ENCODE assay signal across 30 cellular contexts in genomic region chr11:1090600-1091331, GRCh38. TPM values are rescaled to one million over a fixed set of nuclear protein-coding genes. Genes with fewer than 3 reads are reported as not detected.
"Had no signal": no experiment of that assay in that cellular context is flagged by ENCODE, and none has a peak within 500 bp of the region (broad histone marks: within the 10 kb centered on the region; RNA-seq: fewer than 3 reads in every experiment).

No MANE protein-coding gene starts in this region.

- DNase-seq: activated CD4-positive, alpha-beta memory T cell treated with anti-CD3 and anti-CD28 coated beads, Interleukin-2, amount 10 ng/mL, durations not matched to agents 7 days and 5 days; activated CD4-positive, alpha-beta T cell treated with anti-CD3 and anti-CD28 coated beads, Interleukin-2, amount 10 ng/mL, durations not matched to agents 24 days and 14 days; activated gamma-delta T cell treated with Interleukin-2 at 50 U/mL for 16 hours; brain microvascular endothelial cell; colonic mucosa; effector memory CD8-positive, alpha-beta T cell; foreskin melanocyte; immature natural killer cell; kidney glomerular epithelial cell; mesenchymal stem cell; nephron progenitor cell; occipital lobe; stimulated activated CD4-positive, alpha-beta T cell treated with anti-CD3 and anti-CD28 coated beads, Interleukin-4, amount 100 ng/mL, for 4 hours; stomach had no signal

- H3K27me3 ChIP-seq: ascending aorta, brain microvascular endothelial cell, colonic mucosa, dorsolateral prefrontal cortex, hepatocyte, tibial nerve, vagina had no signal

- H3K27ac ChIP-seq: ascending aorta, brain microvascular endothelial cell, colonic mucosa, dorsolateral prefrontal cortex, hepatocyte, stomach, suprapubic skin, tibial nerve, vagina, VCaP had no signal

- H3K4me2 ChIP-seq: hepatocyte had no signal

- H2AFZ ChIP-seq: hepatocyte had no signal

- H3K4me3 Mint-ChIP-seq: activated CD4-positive, alpha-beta memory T cell treated with anti-CD3 and anti-CD28 coated beads, Interleukin-2, amount 10 ng/mL, durations not matched to agents 7 days and 5 days; activated CD4-positive, alpha-beta T cell treated with anti-CD3 and anti-CD28 coated beads, Interleukin-2, amount 10 ng/mL, durations not matched to agents 24 days and 14 days; activated naive CD4-positive, alpha-beta T cell treated with anti-CD3 and anti-CD28 coated beads, Interleukin-2, amount 50 U/mL, for 24 hours; activated T-helper 1 cell treated with anti-CD3 and anti-CD28 coated beads, Interleukin-12 subunit alpha, Interleukin-12 subunit beta, Interleukin-2, Interleukin-4 antibody, amounts not matched to agents 30 ng/mL and 10 ng/mL and 1 ng/mL, durations not matched to agents 14 hours and 24 hours and 36 hours; central memory CD8-positive, alpha-beta T cell; effector memory CD8-positive, alpha-beta T cell; immature natural killer cell; nephron progenitor cell had no signal

- H3K27me3 Mint-ChIP-seq: activated CD4-positive, alpha-beta memory T cell treated with anti-CD3 and anti-CD28 coated beads, Interleukin-2, amount 10 ng/mL, durations not matched to agents 7 days and 5 days; activated CD4-positive, alpha-beta T cell treated with anti-CD3 and anti-CD28 coated beads, Interleukin-2, amount 10 ng/mL, durations not matched to agents 24 days and 14 days; activated naive CD4-positive, alpha-beta T cell treated with anti-CD3 and anti-CD28 coated beads, Interleukin-2, amount 50 U/mL, for 24 hours; central memory CD8-positive, alpha-beta T cell; effector memory CD8-positive, alpha-beta T cell had no signal

- H3K4me1 ChIP-seq: ascending aorta, colonic mucosa, stomach, suprapubic skin, tibial nerve, vagina had no signal

- ATAC-seq: activated CD4-positive, CD25-positive, alpha-beta regulatory T cell treated with anti-CD3 and anti-CD28 coated beads, Interleukin-2, amount 50 U/mL, for 24 hours; effector memory CD8-positive, alpha-beta T cell; esophagus mucosa had no signal

- H3K79me2 ChIP-seq: hepatocyte had no signal

- H3K4me3 ChIP-seq: ascending aorta, colonic mucosa, dorsolateral prefrontal cortex, hepatocyte, stomach, suprapubic skin, tibial nerve, vagina had no signal

- H3K36me3 ChIP-seq: ascending aorta, brain microvascular endothelial cell, colonic mucosa, stomach, suprapubic skin, tibial nerve, vagina had no signal

- H3K36me3 Mint-ChIP-seq: activated naive CD4-positive, alpha-beta T cell treated with anti-CD3 and anti-CD28 coated beads, Interleukin-2, amount 50 U/mL, for 24 hours; immature natural killer cell had no signal

- H3K9me3 Mint-ChIP-seq: activated naive CD4-positive, alpha-beta T cell treated with anti-CD3 and anti-CD28 coated beads, Interleukin-2, amount 50 U/mL, for 24 hours; central memory CD8-positive, alpha-beta T cell; effector memory CD8-positive, alpha-beta T cell had no signal

- FAIRE-seq: endothelial cell of umbilical vein had no signal

- H3K27ac Mint-ChIP-seq: activated CD4-positive, alpha-beta memory T cell treated with anti-CD3 and anti-CD28 coated beads, Interleukin-2, amount 10 ng/mL, durations not matched to agents 7 days and 5 days; activated CD4-positive, alpha-beta T cell treated with anti-CD3 and anti-CD28 coated beads, Interleukin-2, amount 10 ng/mL, durations not matched to agents 24 days and 14 days; activated naive CD4-positive, alpha-beta T cell treated with anti-CD3 and anti-CD28 coated beads, Interleukin-2, amount 50 U/mL, for 24 hours; activated T-helper 1 cell treated with anti-CD3 and anti-CD28 coated beads, Interleukin-12 subunit alpha, Interleukin-12 subunit beta, Interleukin-2, Interleukin-4 antibody, amounts not matched to agents 30 ng/mL and 10 ng/mL and 1 ng/mL, durations not matched to agents 14 hours and 24 hours and 36 hours; nephron progenitor cell had no signal

- H3K4me1 Mint-ChIP-seq: activated CD4-positive, alpha-beta memory T cell treated with anti-CD3 and anti-CD28 coated beads, Interleukin-2, amount 10 ng/mL, durations not matched to agents 7 days and 5 days; activated CD4-positive, alpha-beta T cell treated with anti-CD3 and anti-CD28 coated beads, Interleukin-2, amount 10 ng/mL, durations not matched to agents 24 days and 14 days; activated naive CD4-positive, alpha-beta T cell treated with anti-CD3 and anti-CD28 coated beads, Interleukin-2, amount 50 U/mL, for 24 hours; central memory CD8-positive, alpha-beta T cell; nephron progenitor cell had no signal

- H3K9me3 ChIP-seq: ascending aorta, colonic mucosa, stomach, suprapubic skin, tibial nerve, vagina had no signal

RNA-seq across cellular contexts. Expression of gene MUC2, which starts 16.1 kb away (rescaled TPM):
- total RNA-seq: activated CD4-positive, alpha-beta memory T cell treated with anti-CD3 and anti-CD28 coated beads, Interleukin-2, amount 10 ng/mL, durations not matched to agents 7 days and 5 days; activated CD4-positive, alpha-beta T cell treated with anti-CD3 and anti-CD28 coated beads, Interleukin-2, amount 10 ng/mL, durations not matched to agents 24 days and 14 days; activated T-helper 1 cell treated with anti-CD3 and anti-CD28 coated beads, Interleukin-12 subunit alpha, Interleukin-12 subunit beta, Interleukin-2, Interleukin-4 antibody, amounts not matched to agents 30 ng/mL and 10 ng/mL and 1 ng/mL, durations not matched to agents 14 hours and 24 hours and 36 hours; endothelial cell of umbilical vein; mononuclear cell; occipital lobe; T-helper 2 cell treated with Interferon-gamma antibody and Interleukin-4, amounts not matched to agents 100 ng/mL and 5 ng/mL, for 36 hours; tibial nerve; vagina had no signal
- polyA plus RNA-seq: endothelial cell of umbilical vein, immature natural killer cell, stomach had no signal

RNA-seq across cellular contexts. Expression of gene MUC6, which starts 54.2 kb away (rescaled TPM):
- total RNA-seq: activated CD4-positive, alpha-beta memory T cell treated with anti-CD3 and anti-CD28 coated beads, Interleukin-2, amount 10 ng/mL, durations not matched to agents 7 days and 5 days; activated CD4-positive, alpha-beta T cell treated with anti-CD3 and anti-CD28 coated beads, Interleukin-2, amount 10 ng/mL, durations not matched to agents 24 days and 14 days; activated T-helper 1 cell treated with anti-CD3 and anti-CD28 coated beads, Interleukin-12 subunit alpha, Interleukin-12 subunit beta, Interleukin-2, Interleukin-4 antibody, amounts not matched to agents 30 ng/mL and 10 ng/mL and 1 ng/mL, durations not matched to agents 14 hours and 24 hours and 36 hours; ascending aorta; dorsolateral prefrontal cortex; endothelial cell of umbilical vein; esophagus mucosa; hepatocyte; lower leg skin; occipital lobe; T-helper 2 cell treated with Interferon-gamma antibody and Interleukin-4, amounts not matched to agents 100 ng/mL and 5 ng/mL, for 36 hours; vagina had no signal
- polyA plus RNA-seq: endothelial cell of umbilical vein, hepatocyte, immature natural killer cell had no signal
